Comparison of ENCODE assay signal across 1 cellular context in genomic region chr10:93751832-93752231, GRCh38.
TF ChIP-seq lines count a peak whose summit lies in the region.

No MANE protein-coding gene starts in this region.

TF ChIP-seq in WTC11, 78 proteins besides CTCF, POLR2A, EP300 and RAD21 (continued from another document):
- no peak for TF ChIP-seq ZNF281 (CRISPR knock-in tag; IDR thresholded peaks at IDR 0.05)
